In the genomic region with DNA sequence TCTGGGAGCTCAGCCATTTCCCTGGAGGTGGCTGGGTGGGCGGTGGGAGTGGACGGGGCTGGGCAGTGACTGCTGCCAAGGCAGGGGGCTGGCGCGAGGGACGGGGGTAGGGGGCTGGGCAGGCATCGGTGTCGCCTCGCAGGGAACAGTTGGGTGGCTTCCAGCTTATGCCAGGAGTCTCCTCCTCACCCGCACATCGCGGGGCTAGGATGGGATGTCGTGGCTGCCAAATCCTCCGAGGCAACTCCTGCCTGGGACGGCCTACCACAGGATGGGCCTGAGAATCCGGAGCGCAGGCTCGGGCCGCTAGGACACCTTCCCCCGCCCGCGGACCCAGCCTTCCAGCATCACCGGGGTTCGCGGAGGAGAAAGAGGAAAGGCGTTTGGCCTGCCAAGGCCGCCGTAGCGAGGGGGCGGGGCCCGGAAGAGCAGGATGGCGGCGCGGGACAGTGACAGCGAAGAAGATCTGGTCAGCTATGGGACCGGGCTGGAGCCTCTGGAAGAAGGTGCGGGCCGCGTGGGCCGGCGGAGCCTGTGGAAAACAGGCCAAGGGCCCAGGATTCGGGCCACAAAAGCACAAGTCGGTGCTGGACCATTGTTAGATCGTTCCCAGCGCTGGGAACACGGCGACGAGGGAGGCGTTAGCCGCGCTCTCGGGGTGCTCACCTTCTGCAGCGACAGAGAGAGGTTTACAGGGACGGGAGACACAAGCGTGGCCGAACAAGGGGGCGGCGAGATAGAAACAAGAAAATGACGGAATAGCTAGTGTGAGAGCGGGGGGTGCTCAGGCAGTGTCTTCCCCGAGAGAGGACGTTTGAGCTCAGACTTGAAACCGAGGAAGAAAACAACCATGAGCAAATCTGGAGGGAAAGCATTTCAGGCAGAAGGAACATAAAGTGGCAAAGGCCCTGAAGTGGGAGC, we compare ENCODE assay signal across 8 cellular contexts. TPM values are rescaled to one million over a fixed set of nuclear protein-coding genes. Genes with fewer than 3 reads are reported as not detected.
A peak's percentile ranks its signal among the peaks of the same experiment; 100 is the strongest.
DNase-seq lines count a peak whose midpoint lies in the region; ATAC-seq and TF ChIP-seq lines count a peak whose summit lies in the region.

A gene with protein sequence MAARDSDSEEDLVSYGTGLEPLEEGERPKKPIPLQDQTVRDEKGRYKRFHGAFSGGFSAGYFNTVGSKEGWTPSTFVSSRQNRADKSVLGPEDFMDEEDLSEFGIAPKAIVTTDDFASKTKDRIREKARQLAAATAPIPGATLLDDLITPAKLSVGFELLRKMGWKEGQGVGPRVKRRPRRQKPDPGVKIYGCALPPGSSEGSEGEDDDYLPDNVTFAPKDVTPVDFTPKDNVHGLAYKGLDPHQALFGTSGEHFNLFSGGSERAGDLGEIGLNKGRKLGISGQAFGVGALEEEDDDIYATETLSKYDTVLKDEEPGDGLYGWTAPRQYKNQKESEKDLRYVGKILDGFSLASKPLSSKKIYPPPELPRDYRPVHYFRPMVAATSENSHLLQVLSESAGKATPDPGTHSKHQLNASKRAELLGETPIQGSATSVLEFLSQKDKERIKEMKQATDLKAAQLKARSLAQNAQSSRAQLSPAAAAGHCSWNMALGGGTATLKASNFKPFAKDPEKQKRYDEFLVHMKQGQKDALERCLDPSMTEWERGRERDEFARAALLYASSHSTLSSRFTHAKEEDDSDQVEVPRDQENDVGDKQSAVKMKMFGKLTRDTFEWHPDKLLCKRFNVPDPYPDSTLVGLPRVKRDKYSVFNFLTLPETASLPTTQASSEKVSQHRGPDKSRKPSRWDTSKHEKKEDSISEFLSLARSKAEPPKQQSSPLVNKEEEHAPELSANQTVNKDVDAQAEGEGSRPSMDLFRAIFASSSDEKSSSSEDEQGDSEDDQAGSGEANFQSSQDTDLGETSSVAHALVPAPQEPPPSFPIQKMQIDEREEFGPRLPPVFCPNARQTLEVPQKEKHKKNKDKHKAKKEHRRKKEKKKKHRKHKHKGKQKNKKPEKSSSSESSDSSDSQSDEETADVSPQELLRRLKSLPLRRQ (plus strand): TSS at position 421 of the 921 bp plus-strand sequence. CDS start 13 bp downstream, at position 434.

- H3K9me3 Mint-ChIP-seq in progenitor cell of endocrine pancreas (ENCODE audit: low read depth), result no peaks in the 10 kb centered on the region

- H3K27ac Mint-ChIP-seq in progenitor cell of endocrine pancreas, result peak within 1 kb of the TSS; percentile 94

- H3K27me3 Mint-ChIP-seq in progenitor cell of endocrine pancreas, result no peaks in the 10 kb centered on the region

- no peaks in the 10 kb centered on the region for H3K36me3 ChIP-seq in upper lobe of right lung

- H3K27ac ChIP-seq in upper lobe of right lung, result peak within 1 kb of the TSS; percentile 75

- H3K27me3 ChIP-seq in upper lobe of right lung, result no peaks in the 10 kb centered on the region

- peak within 1 kb of the TSS; percentile 95 for H3K4me3 Mint-ChIP-seq in progenitor cell of endocrine pancreas (ENCODE audit: low read depth)

- peaks cover 7% of the 10 kb centered on the region for H3K4me1 ChIP-seq in upper lobe of right lung

- intact Hi-C loops in T-helper 1 cell treated with Interleukin-12 subunit alpha and Interleukin-12 subunit beta and Interleukin-4 antibody, amounts not matched to agents 30 ng/mL and 1 ng/mL, for 36 hours (cut with micrococcal nuclease), result loop anchor here (1.0 to 5.0 kb wide), 8 partner anchors 17 to 500 kb away; a partner anchor contains a TSS
- intact Hi-C loops in left cardiac atrium (cut with DNase I), result no loop called here
- intact Hi-C loops in upper lobe of right lung (cut with DNase I), result no loop called here

- TF ChIP-seq CTCF in GM12864 (IDR thresholded peaks at IDR 0.05; ENCODE audit: low read depth, low read length, missing control alignments) (no peak), progenitor cell of endocrine pancreas (IDR thresholded peaks at IDR 0.05; ENCODE audit: unreplicated experiment) (no peak), upper lobe of right lung (IDR thresholded peaks at IDR 0.05) (no peak)

- peaks cover 19% of the 10 kb centered on the region for H3K4me1 Mint-ChIP-seq in progenitor cell of endocrine pancreas (ENCODE audit: low read depth)

- no peaks in the 10 kb centered on the region for H3K9me3 ChIP-seq in upper lobe of right lung

- DNase-seq in GM12864 (ENCODE audit: low read depth) (peak; percentile 41), NCI-H128 (lab: John Stamatoyannopoulos, UW; ENCODE audit: unreplicated experiment) (peak; percentile 68), amniotic epithelial cell (ENCODE audit: low read depth) (peak; percentile 72), left cardiac atrium (peak; percentile 92), progenitor cell of endocrine pancreas (ENCODE audit: low spot score, unreplicated experiment) (peak; percentile 84), upper lobe of right lung (peak; percentile 93)

- H3K36me3 Mint-ChIP-seq in progenitor cell of endocrine pancreas (ENCODE audit: insufficient read depth), result no peaks in the 10 kb centered on the region

- peak; percentile 92 for ATAC-seq in HG02642 (IDR thresholded peaks at IDR 0.05; ENCODE audit: poor library complexity, unreplicated experiment)
- ATAC-seq in left cardiac atrium, result peak; percentile 96 to 97
- ATAC-seq in upper lobe of right lung, result peak; percentile 99

- peak within 1 kb of the TSS; percentile 83 for H3K4me3 ChIP-seq in GM12864 (ENCODE audit: low read depth, low read length)
- peak within 1 kb of the TSS; percentile 97 for H3K4me3 ChIP-seq in upper lobe of right lung

RNA-seq across cellular contexts. Expression of the gene that starts here (rescaled TPM):
- total RNA-seq in T-helper 1 cell treated with Interleukin-12 subunit alpha and Interleukin-12 subunit beta and Interleukin-4 antibody, amounts not matched to agents 30 ng/mL and 1 ng/mL, for 36 hours, result 13.5 and 14.0 TPM in 2 replicates
- total RNA-seq in left cardiac atrium (1 to 10 TPM; 4.2 to 6.1 TPM), progenitor cell of endocrine pancreas (13.4 and 15.6 TPM in 2 replicates), upper lobe of right lung (7.0 TPM)

Comparison
In these comparisons a context has a peak if more than half of its experiments do, and no peak if none do; other contexts are left out.
1. Peak in every context shown above with its lines: DNase-seq, ATAC-seq, H3K4me3 ChIP-seq and H3K27ac ChIP-seq.
2. DNase-seq: peak in every context shown above with its lines; median percentile 93 in upper lobe of right lung; 92 in left cardiac atrium; 84 in progenitor cell of endocrine pancreas; 72 in amniotic epithelial cell; 68 in NCI-H128; 41 in GM12864.